In the genomic region with DNA sequence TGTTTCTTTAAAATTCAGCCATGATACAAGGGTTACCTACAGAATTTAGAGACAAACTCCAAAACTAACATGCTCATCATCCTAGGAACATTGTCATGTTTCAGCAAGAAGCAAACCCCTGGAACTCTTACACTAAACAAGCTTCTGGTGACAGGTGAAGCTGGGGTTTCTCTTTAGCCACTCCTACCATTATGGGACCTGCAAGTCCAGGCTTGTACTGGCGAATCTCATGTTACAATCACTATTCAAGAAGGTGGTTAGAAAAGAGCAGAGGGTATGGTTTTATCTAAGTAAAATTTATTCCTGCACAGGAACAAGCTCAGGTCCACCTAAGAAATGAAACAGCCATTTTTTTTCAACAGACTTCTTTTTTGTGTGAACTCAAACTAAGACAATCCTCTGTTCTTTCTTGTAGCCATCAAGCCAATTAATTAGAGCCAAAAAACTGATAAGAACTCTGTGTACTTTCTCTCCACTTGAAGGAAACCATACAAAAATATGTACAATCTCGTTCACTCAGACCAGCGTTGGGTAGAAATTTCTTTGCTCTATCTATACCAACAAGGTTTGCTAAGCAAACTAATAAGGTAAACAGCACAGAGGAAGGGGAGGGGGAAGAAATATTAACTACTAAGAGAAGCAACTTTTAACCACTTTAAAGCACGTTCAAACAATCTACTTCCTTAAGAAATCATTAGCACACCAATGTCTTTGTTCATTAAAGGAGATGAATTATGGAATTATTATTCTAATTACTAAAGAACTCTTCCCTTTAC, we compare ENCODE assay signal across 13 cellular contexts.
A peak's percentile ranks its signal among the peaks of the same experiment; 100 is the strongest.
DNase-seq lines count a peak whose midpoint lies in the region; TF ChIP-seq lines count a peak whose summit lies in the region.
"Had no signal": no experiment of that assay in that cellular context is flagged by ENCODE, and none has a peak within 500 bp of the region (broad histone marks: within the 10 kb centered on the region; RNA-seq: fewer than 3 reads in every experiment).

No MANE protein-coding gene starts in this region.

- H3K4me3 ChIP-seq in GM12865 (ENCODE audit: low read depth, low read length), result no peak overlapping the region
- H3K4me3 ChIP-seq in OCI-LY3 (ENCODE audit: low read length), result no peak overlapping the region
- no peak overlapping the region for H3K4me3 ChIP-seq in SK-N-SH (ENCODE audit: low read depth in 2 of 2, low read length in 1 of 2)
- H3K4me3 ChIP-seq: BLaER1 treated with 17β-estradiol and CSF1 and Interleukin-3, amounts not matched to agents 10 nM and 100 nM had no signal

- no peak for TF ChIP-seq RAD21 in SK-N-SH (IDR thresholded peaks at IDR 0.05; ENCODE audit: low read length)

- peak; percentile 25 for DNase-seq in GM12865 (ENCODE audit: low read depth)
- peak; percentile 65 to 81 for DNase-seq in NCI-H1930 (lab: John Stamatoyannopoulos, UW)
- peak; percentile 32 for DNase-seq in myocyte (ENCODE audit: low read depth)
- DNase-seq in SK-N-SH, result no peak
- DNase-seq in C1 segment of cervical spinal cord (lab: John Stamatoyannopoulos, UW), result no peak
- no peak for DNase-seq in A172 (ENCODE audit: low spot score)
- DNase-seq in effector CD8-positive, alpha-beta T cell (lab: John Stamatoyannopoulos, UW), result no peak
- DNase-seq: activated T-cell treated with anti-CD3 and anti-CD28 coated beads, Interleukin-2, amount 50 U/mL, for 1 hour; amniotic stem cell; dermis blood vessel endothelial cell; KG1 had no signal

- H3K4me1 ChIP-seq in OCI-LY3 (ENCODE audit: low read length) (peaks cover 18% of the 10 kb centered on the region), SK-N-SH (ENCODE audit: control insufficient read depth in 1 of 2, insufficient read depth in 2 of 2, low read depth in 1 of 2, low read length in 1 of 2) (no peaks in the 10 kb centered on the region; a peak in 1 of 4 replicates)

- H2AFZ ChIP-seq in OCI-LY3 (ENCODE audit: low read depth, low read length) (peak overlapping the region; percentile 27), SK-N-SH (ENCODE audit: low read depth) (no peak overlapping the region)

- H3K9me2 ChIP-seq in SK-N-SH, result no peaks in the 10 kb centered on the region

- H3K4me2 ChIP-seq in OCI-LY3 (ENCODE audit: low read length) (no peak overlapping the region), SK-N-SH (no peak overlapping the region)
- H3K4me2 ChIP-seq: BLaER1 treated with 17β-estradiol and CSF1 and Interleukin-3, amounts not matched to agents 10 nM and 100 nM had no signal

- CTCF ChIA-PET in SK-N-SH (lab: Yijun Ruan, JAX), result interaction anchor here (0.6 to 1.4 kb wide), 4 partner anchors 29 to 149 kb away, joined by 3 to 4 read pairs (median 3); partner anchors contain the start of gene NEDD4L

- H3K36me3 ChIP-seq in OCI-LY3 (replicated peaks; ENCODE audit: low read depth, low read length), result no peaks in the 10 kb centered on the region
- H3K36me3 ChIP-seq in SK-N-SH (replicated peaks in 1 of 2; ENCODE audit: control insufficient read depth in 1 of 2, insufficient read depth in 2 of 2, low read length in 1 of 2), result no peaks in the 10 kb centered on the region
- H3K36me3 ChIP-seq: BLaER1 treated with 17β-estradiol and CSF1 and Interleukin-3, amounts not matched to agents 10 nM and 100 nM had no signal

- H3K27me3 ChIP-seq in OCI-LY3 (ENCODE audit: low read depth, low read length), result no peaks in the 10 kb centered on the region; the same call in 1 of the 2 replicates
- no peaks in the 10 kb centered on the region for H3K27me3 ChIP-seq in SK-N-SH (ENCODE audit: insufficient read depth)
- H3K27me3 ChIP-seq: BLaER1 treated with 17β-estradiol and CSF1 and Interleukin-3, amounts not matched to agents 10 nM and 100 nM had no signal

- H3K79me2 ChIP-seq in OCI-LY3 (ENCODE audit: low read length) (no peaks in the 10 kb centered on the region), SK-N-SH (ENCODE audit: insufficient read depth) (no peaks in the 10 kb centered on the region)

- H3K9ac ChIP-seq in OCI-LY3 (ENCODE audit: low read length) (no peak overlapping the region), SK-N-SH (no peak overlapping the region)
- H3K9ac ChIP-seq: BLaER1 treated with 17β-estradiol and CSF1 and Interleukin-3, amounts not matched to agents 10 nM and 100 nM had no signal

- no peaks in the 10 kb centered on the region for H3F3A ChIP-seq in SK-N-SH (replicated peaks; ENCODE audit: insufficient read depth)

- H3K27ac ChIP-seq in OCI-LY3 (ENCODE audit: low read length) (no peak overlapping the region), SK-N-SH (ENCODE audit: low read depth in 2 of 2, low read length in 1 of 2) (no peak overlapping the region)
- H3K27ac ChIP-seq: BLaER1 treated with 17β-estradiol and CSF1 and Interleukin-3, amounts not matched to agents 10 nM and 100 nM had no signal

- H3K9me3 ChIP-seq in OCI-LY3 (ENCODE audit: insufficient read depth, low read length), result no peaks in the 10 kb centered on the region
- H3K9me3 ChIP-seq in SK-N-SH, result no peaks in the 10 kb centered on the region
- H3K9me3 ChIP-seq: BLaER1 treated with 17β-estradiol and CSF1 and Interleukin-3, amounts not matched to agents 10 nM and 100 nM had no signal

- WGBS in SK-N-SH (ENCODE audit: low lambda C conversion rate), result 70% methylated on average over 4 of the region's 4 CpGs

- TF ChIP-seq EP300 in SK-N-SH (IDR thresholded peaks at IDR 0.05; ENCODE audit: borderline replicate concordance in 1 of 2, low read depth in 1 of 2, low read length in 1 of 2), result no peak

- no peak for TF ChIP-seq CTCF in GM12865 (IDR thresholded peaks at IDR 0.05; ENCODE audit: insufficient read depth, low read depth, low read length, missing control alignments)
- TF ChIP-seq CTCF in OCI-LY3 (IDR thresholded peaks at IDR 0.05; ENCODE audit: low read depth, low read length), result no peak
- TF ChIP-seq CTCF in SK-N-SH (IDR thresholded peaks at IDR 0.05), result no peak

- POLR2A ChIA-PET in SK-N-SH (lab: Yijun Ruan, JAX), result no interaction called here

- H4K20me1 ChIP-seq in OCI-LY3 (ENCODE audit: insufficient read depth, low read length) (no peaks in the 10 kb centered on the region), SK-N-SH (ENCODE audit: insufficient read depth) (no peaks in the 10 kb centered on the region)
- H4K20me1 ChIP-seq: BLaER1 treated with 17β-estradiol and CSF1 and Interleukin-3, amounts not matched to agents 10 nM and 100 nM had no signal

TF ChIP-seq in SK-N-SH, 30 proteins besides CTCF, POLR2A, EP300 and RAD21:
- TF ChIP-seq REST (IDR thresholded peaks at IDR 0.05; ENCODE audit: low read depth, low read length), result no peak
- TF ChIP-seq, protein P1, sequence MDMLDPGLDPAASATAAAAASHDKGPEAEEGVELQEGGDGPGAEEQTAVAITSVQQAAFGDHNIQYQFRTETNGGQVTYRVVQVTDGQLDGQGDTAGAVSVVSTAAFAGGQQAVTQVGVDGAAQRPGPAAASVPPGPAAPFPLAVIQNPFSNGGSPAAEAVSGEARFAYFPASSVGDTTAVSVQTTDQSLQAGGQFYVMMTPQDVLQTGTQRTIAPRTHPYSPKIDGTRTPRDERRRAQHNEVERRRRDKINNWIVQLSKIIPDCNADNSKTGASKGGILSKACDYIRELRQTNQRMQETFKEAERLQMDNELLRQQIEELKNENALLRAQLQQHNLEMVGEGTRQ (IDR thresholded peaks at IDR 0.05; ENCODE audit: borderline replicate concordance, low read depth, low read length), result no peak
TF ChIP-seq in SK-N-SH: peak in this region for 0.

Comparison
In these comparisons a context has a peak if more than half of its experiments do, and no peak if none do; other contexts are left out.
1. DNase-seq: peak in GM12865 (single experiment), NCI-H1930 (2 of 2) and myocyte (single experiment); none in SK-N-SH (single experiment), C1 segment of cervical spinal cord (0 of 14), A172 (single experiment) and effector CD8-positive, alpha-beta T cell (single experiment).